In the genomic region with DNA sequence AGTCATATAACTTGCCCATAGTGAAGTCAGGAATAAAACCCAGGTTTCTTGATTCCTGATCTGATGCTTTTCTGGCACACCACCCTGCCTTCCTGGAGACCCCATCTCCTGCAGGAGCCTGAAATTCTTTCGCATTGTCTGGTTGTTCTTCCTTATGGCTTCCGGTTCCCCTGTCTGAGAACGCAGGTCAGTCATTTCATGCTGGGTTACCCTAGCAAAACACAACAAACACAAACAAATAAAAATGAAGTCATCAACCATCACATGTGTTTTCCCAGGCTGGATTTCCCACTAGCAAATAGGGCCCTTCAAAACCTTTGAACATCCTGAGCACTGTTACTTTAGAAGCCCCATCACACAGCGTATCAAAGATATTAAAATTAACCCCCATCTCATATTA, we compare ENCODE assay signal across 18 cellular contexts.
A peak's percentile ranks its signal among the peaks of the same experiment; 100 is the strongest.
DNase-seq lines count a peak whose midpoint lies in the region; ATAC-seq, FAIRE-seq and TF ChIP-seq lines count a peak whose summit lies in the region.
"Had no signal": no experiment of that assay in that cellular context is flagged by ENCODE, and none has a peak within 500 bp of the region (broad histone marks: within the 10 kb centered on the region; RNA-seq: fewer than 3 reads in every experiment).

No MANE protein-coding gene starts in this region.

- TF ChIP-seq CTCF in HEK293 (tag by site-specific recombination; IDR thresholded peaks at IDR 0.05): no peak
- no peak for TF ChIP-seq CTCF in astrocyte of the spinal cord (IDR thresholded peaks at IDR 0.05; ENCODE audit: low read depth, low read length)
- no peak for TF ChIP-seq CTCF in H1 (IDR thresholded peaks at IDR 0.05; ENCODE audit: control extremely low read depth in 1 of 3, insufficient read depth in 1 of 3, low read depth in 1 of 3, low read length in 3 of 3)
- TF ChIP-seq CTCF in neural progenitor cell (IDR thresholded peaks at IDR 0.05): no peak
- TF ChIP-seq CTCF in PC-3 (conservative IDR thresholded peaks at IDR 0.05; ENCODE audit: low read depth, low read length): no peak
- no peak for TF ChIP-seq CTCF in H9 (conservative IDR thresholded peaks at IDR 0.05)

- H3K9ac ChIP-seq in H1 (replicated peaks in 1 of 4; ENCODE audit: extremely low read depth in 1 of 4, low read depth in 3 of 4, low read length in 3 of 4): no peak overlapping the region
- H3K9ac ChIP-seq in neural progenitor cell: no peak overlapping the region
- H3K9ac ChIP-seq in PC-3 (ENCODE audit: low read length): no peak overlapping the region
- H3K9ac ChIP-seq in H9 (ENCODE audit: extremely low read depth, insufficient read length, low read length): no peak overlapping the region
- H3K9ac ChIP-seq: BLaER1, KMS-11 had no signal

- H4K8ac ChIP-seq in H1 (ENCODE audit: extremely low read depth, insufficient read depth, low read length): no peak overlapping the region
- no peak overlapping the region for H4K8ac ChIP-seq in H9 (replicated peaks; ENCODE audit: insufficient read length, low read depth, low read length)

- H4K5ac ChIP-seq in H1 (ENCODE audit: insufficient read length, low read depth, low read length): no peak overlapping the region
- H4K5ac ChIP-seq in H9 (ENCODE audit: insufficient read length, low read depth, low read length): no peak overlapping the region

- H2BK20ac ChIP-seq in H1 (ENCODE audit: low read length): 0 out of 2 replicates have a peak overlapping the region, but pooled peaks have one; percentile 29
- no peak overlapping the region for H2BK20ac ChIP-seq in H9 (ENCODE audit: low read depth, low read length, poor library complexity, severe bottlenecking)

- H2BK5ac ChIP-seq in H1 (ENCODE audit: low read depth, low read length) (no peak overlapping the region), H9 (ENCODE audit: insufficient read length, low read length) (no peak overlapping the region)

- H3K27me3 ChIP-seq in H1 (replicated peaks in 1 of 4; ENCODE audit: control insufficient read depth in 3 of 4, extremely low read depth in 1 of 4, insufficient read depth in 3 of 4, low read length in 3 of 4): no peaks in the 10 kb centered on the region; a peak in 2 of 7 replicates
- H3K27me3 ChIP-seq in neural progenitor cell: no peaks in the 10 kb centered on the region
- peaks cover 88% of the 10 kb centered on the region for H3K27me3 ChIP-seq in PC-3 (ENCODE audit: low read length)
- no peaks in the 10 kb centered on the region for H3K27me3 ChIP-seq in H9 (ENCODE audit: insufficient read depth, low read length)
- H3K27me3 ChIP-seq: BLaER1 had no signal

- TF ChIP-seq EP300 in H1 (IDR thresholded peaks at IDR 0.05; ENCODE audit: borderline replicate concordance in 1 of 2, low read depth in 2 of 2, low read length in 2 of 2): no peak

- H3K23ac ChIP-seq in H1 (ENCODE audit: insufficient read length): no peak overlapping the region
- H3K23ac ChIP-seq in H9 (ENCODE audit: insufficient read length, low read depth, low read length): no peak overlapping the region

- H3K9me3 ChIP-seq in HEK293 (ENCODE audit: control insufficient read depth, insufficient read depth, low read depth, low read length) (no peaks in the 10 kb centered on the region), H1 (ENCODE audit: insufficient read depth in 2 of 2, low read depth in 1 of 2, low read length in 1 of 2) (no peaks in the 10 kb centered on the region), neural progenitor cell (ENCODE audit: low read depth) (no peaks in the 10 kb centered on the region), PC-3 (ENCODE audit: low read length) (no peaks in the 10 kb centered on the region), H9 (ENCODE audit: control insufficient read depth, low read depth, low read length) (no peaks in the 10 kb centered on the region)
- H3K9me3 ChIP-seq: BLaER1, HAP-1 had no signal

- WGBS in H1 (ENCODE audit: extremely low coverage in 1 of 2, insufficient coverage in 1 of 2, insufficient read length in 1 of 2, insufficient replicate concordance in 2 of 2, low coverage in 1 of 2, low lambda C conversion rate in 2 of 2, missing lambda C conversion rate in 1 of 2), 2 experiments: 94% methylated on average over 4 of the region's 4 CpGs; no CpG with 5 or more reads in 1 of the 2 experiments
- WGBS in H9 (ENCODE audit: extremely low coverage, insufficient read length, low lambda C conversion rate): no CpG with 5 or more reads among the region's 4 CpGs

- H2AK5ac ChIP-seq in H1 (ENCODE audit: low read depth, low read length): no peak overlapping the region
- no peak overlapping the region for H2AK5ac ChIP-seq in H9 (ENCODE audit: insufficient read length, low read length)

- H3K79me2 ChIP-seq in H1 (ENCODE audit: control insufficient read depth in 1 of 2, insufficient read depth in 2 of 2, low read length in 2 of 2): no peaks in the 10 kb centered on the region
- H3K79me2 ChIP-seq in neural progenitor cell (ENCODE audit: low read depth): no peaks in the 10 kb centered on the region
- no peaks in the 10 kb centered on the region for H3K79me2 ChIP-seq in PC-3 (ENCODE audit: low read length)
- no peaks in the 10 kb centered on the region for H3K79me2 ChIP-seq in H9 (ENCODE audit: insufficient read depth, low read length)

- no peaks in the 10 kb centered on the region for H3K36me3 ChIP-seq in HEK293 (ENCODE audit: control insufficient read depth in 2 of 2, insufficient read depth in 1 of 2, low read length in 2 of 2)
- H3K36me3 ChIP-seq in H1 (ENCODE audit: control insufficient read depth in 2 of 4, insufficient read depth in 4 of 4, low read length in 3 of 4): no peaks in the 10 kb centered on the region
- H3K36me3 ChIP-seq in neural progenitor cell: no peaks in the 10 kb centered on the region
- H3K36me3 ChIP-seq in PC-3 (ENCODE audit: low read depth, low read length): no peaks in the 10 kb centered on the region
- H3K36me3 ChIP-seq: BLaER1, HAP-1 had no signal

- H3K4me3 Mint-ChIP-seq in neural progenitor cell: no peak overlapping the region
- no peak overlapping the region for H3K4me3 Mint-ChIP-seq in H9

- no peak for ATAC-seq in PC-3
- ATAC-seq: HepG2 had no signal

- no peak overlapping the region for H3T11ph ChIP-seq in H9 (ENCODE audit: low read length)

- H3K79me1 ChIP-seq in H1 (ENCODE audit: low read depth, low read length) (no peaks in the 10 kb centered on the region), H9 (ENCODE audit: insufficient read depth, low read depth, low read length, poor library complexity, severe bottlenecking) (no peaks in the 10 kb centered on the region)

- DNase-seq in astrocyte of the spinal cord (ENCODE audit: low read depth, low spot score): peak; percentile 33
- DNase-seq in H1 (ENCODE audit: low read depth in 1 of 2, low spot score in 2 of 2): no peak
- DNase-seq in neural progenitor cell (ENCODE audit: low spot score): no peak
- DNase-seq in GF-D8 (lab: John Stamatoyannopoulos, UW): no peak
- no peak for DNase-seq in PC-3
- no peak for DNase-seq in H9
- no peak for DNase-seq in NCI-H748 (lab: John Stamatoyannopoulos, UW; ENCODE audit: unreplicated experiment)
- DNase-seq: AML-193, Calu3, DMS 273 treated with DMSO at 0.1 percent for 48 hours, DND-41, GDM1 had no signal

- H3K18ac ChIP-seq in H1 (ENCODE audit: extremely low read depth, low read length) (no peak overlapping the region), H9 (ENCODE audit: insufficient read length, low read depth, low read length) (no peak overlapping the region)

- no peaks in the 10 kb centered on the region for H4K20me1 ChIP-seq in H1 (replicated peaks in 1 of 2; ENCODE audit: control insufficient read depth in 1 of 2, insufficient read depth in 2 of 2, low read length in 2 of 2)
- H4K20me1 ChIP-seq in neural progenitor cell (ENCODE audit: low read depth): no peaks in the 10 kb centered on the region
- no peaks in the 10 kb centered on the region for H4K20me1 ChIP-seq in PC-3 (ENCODE audit: low read length)
- no peaks in the 10 kb centered on the region for H4K20me1 ChIP-seq in H9 (ENCODE audit: control insufficient read depth, insufficient read depth, insufficient read length)
- H4K20me1 ChIP-seq: BLaER1 had no signal

- FAIRE-seq in H1 (lab: Jason Lieb, UNC): no peak
- FAIRE-seq: HepG2, HTR-8/SVneo had no signal

- no peak for TF ChIP-seq POLR2A in H1 (IDR thresholded peaks at IDR 0.05; ENCODE audit: control extremely low read depth in 1 of 2, low read depth in 2 of 2, low read length in 2 of 2)

- intact Hi-C loops in PC-3 (cut with micrococcal nuclease): no loop called here

- CTCF ChIA-PET in HEK293 (lab: Yijun Ruan, JAX): no interaction called here
- CTCF ChIA-PET in H1 (lab: Charles Lee; ENCODE audit: partially characterized antibody): interaction anchor here (0.5 kb wide), 1 partner anchor 298 kb away, joined by 3 read pairs; no protein-coding TSS in a partner anchor
- CTCF ChIA-PET in PC-3 (lab: Charles Lee): no interaction called here

- H2BK12ac ChIP-seq in H1 (ENCODE audit: low read depth, low read length) (no peak overlapping the region), H9 (ENCODE audit: insufficient read length, low read depth, low read length) (no peak overlapping the region)

- in situ Hi-C loops in astrocyte of the spinal cord (cut with HindIII; ENCODE audit: low sequenced_read_pairs): no loop called here

- no peaks in the 10 kb centered on the region for H3F3A ChIP-seq in neural progenitor cell (ENCODE audit: low read depth)
- H3F3A ChIP-seq in PC-3 (ENCODE audit: low read length, unreplicated experiment): no peaks in the 10 kb centered on the region

- POLR2A ChIA-PET in HEK293 (lab: Yijun Ruan, JAX): no interaction called here
- POLR2A ChIA-PET in H1 (lab: Charles Lee; ENCODE audit: partially characterized antibody): no interaction called here
- POLR2A ChIA-PET in PC-3 (lab: Charles Lee; ENCODE audit: unreplicated experiment): no interaction called here

- no peaks in the 10 kb centered on the region for H3K9me2 ChIP-seq in PC-3 (replicated peaks; ENCODE audit: low read length)

- H3K27ac ChIP-seq in HEK293 (ENCODE audit: extremely low read depth, low read depth, low read length): no peak overlapping the region
- H3K27ac ChIP-seq in H1 (ENCODE audit: low read depth, low read length): no peak overlapping the region
- H3K27ac ChIP-seq in neural progenitor cell: no peak overlapping the region
- no peak overlapping the region for H3K27ac ChIP-seq in PC-3 (ENCODE audit: low read length)
- H3K27ac ChIP-seq in H9 (ENCODE audit: insufficient read length, low read depth, low read length): no peak overlapping the region
- H3K27ac ChIP-seq: BLaER1, KMS-11 had no signal

- H3K4me3 ChIP-seq in HEK293 (ENCODE audit: low read depth, low read length) (no peak overlapping the region), astrocyte of the spinal cord (ENCODE audit: low read depth, low read length) (no peak overlapping the region), H1 (ENCODE audit: extremely low read depth in 1 of 4, insufficient read depth in 2 of 4, low read depth in 3 of 4, low read length in 4 of 4) (no peak overlapping the region), neural progenitor cell (no peak overlapping the region), PC-3 (ENCODE audit: low read length) (no peak overlapping the region)
- H3K4me3 ChIP-seq: BLaER1, HAP-1 had no signal

- H3K4me2 ChIP-seq in H1 (ENCODE audit: insufficient read depth in 1 of 2, low read depth in 2 of 2, low read length in 2 of 2) (no peak overlapping the region), neural progenitor cell (no peak overlapping the region), PC-3 (ENCODE audit: low read length) (no peak overlapping the region), H9 (ENCODE audit: insufficient read depth, insufficient read length, low read length) (no peak overlapping the region)
- H3K4me2 ChIP-seq: BLaER1, KMS-11 had no signal

- H3K4me1 ChIP-seq in HEK293 (ENCODE audit: control insufficient read depth, insufficient read depth, low read length) (no peaks in the 10 kb centered on the region), H1 (replicated peaks in 1 of 4; ENCODE audit: control insufficient read depth in 3 of 4, insufficient read depth in 4 of 4, low read length in 3 of 4) (peaks cover 2 to 9% (median 4%) of the 10 kb centered on the region in 4 experiments; a peak in 4 of 7 replicates), neural progenitor cell (peaks cover 1% of the 10 kb centered on the region), PC-3 (ENCODE audit: insufficient read depth, low read length) (no peaks in the 10 kb centered on the region), H9 (ENCODE audit: insufficient read depth, low read length) (peaks cover 8% of the 10 kb centered on the region)
- H3K4me1 ChIP-seq: BLaER1, HAP-1 had no signal

- TF ChIP-seq RAD21 in H1 (IDR thresholded peaks at IDR 0.05 in 1 of 2, conservative IDR thresholded peaks at IDR 0.05 in 1 of 2; ENCODE audit: low read depth in 2 of 2, low read length in 2 of 2): no peak

- H3K23me2 ChIP-seq in H1 (ENCODE audit: low read depth, low read length): no peaks in the 10 kb centered on the region
- H3K23me2 ChIP-seq in H9 (ENCODE audit: insufficient read length, low read depth, low read length, poor library complexity, severe bottlenecking): no peaks in the 10 kb centered on the region

- H3K56ac ChIP-seq in H1 (replicated peaks; ENCODE audit: insufficient read length, low read depth, low read length) (no peak overlapping the region), H9 (ENCODE audit: insufficient read length, low read depth, low read length) (no peak overlapping the region)

- H3K27ac Mint-ChIP-seq in neural progenitor cell (peak overlapping the region; percentile 19), H9 (no peak overlapping the region; a peak in 1 of 7 replicates)

- no TSS peak for BruUV-seq in PC-3 (replicated peaks; lab: Mats Ljungman, UMichigan)

- H2BK120ac ChIP-seq in H1 (replicated peaks; ENCODE audit: low read depth, low read length) (no peak overlapping the region), H9 (ENCODE audit: low read depth, low read length, poor library complexity, severe bottlenecking) (no peak overlapping the region)

- H3K27me3 Mint-ChIP-seq in neural progenitor cell (ENCODE audit: insufficient read depth, low read depth): peaks cover 6% of the 10 kb centered on the region
- peaks cover 6% of the 10 kb centered on the region for H3K27me3 Mint-ChIP-seq in H9 (ENCODE audit: low read depth)

- H3K4ac ChIP-seq in H1 (replicated peaks; ENCODE audit: insufficient read length, low read depth, low read length): no peak overlapping the region
- H3K4ac ChIP-seq in H9 (ENCODE audit: low read depth, low read length): no peak overlapping the region

- no peak overlapping the region for H3K14ac ChIP-seq in H1 (ENCODE audit: insufficient read length)
- no peak overlapping the region for H3K14ac ChIP-seq in H9 (ENCODE audit: insufficient read depth, low read length)

- H3K9me3 Mint-ChIP-seq in neural progenitor cell (peaks cover 2% of the 10 kb centered on the region), H9 (no peaks in the 10 kb centered on the region; a peak in 1 of 5 replicates)

- no peak overlapping the region for H4K91ac ChIP-seq in H1 (replicated peaks; ENCODE audit: insufficient read length, low read length)
- no peak overlapping the region for H4K91ac ChIP-seq in H9 (ENCODE audit: insufficient read length, low read depth, low read length)

- no peaks in the 10 kb centered on the region for H3K36me3 Mint-ChIP-seq in neural progenitor cell
- no peaks in the 10 kb centered on the region; a peak in 1 of 7 replicates for H3K36me3 Mint-ChIP-seq in H9 (ENCODE audit: insufficient read depth in 1 of 3, low read depth in 3 of 3)

- H3K4me1 Mint-ChIP-seq in neural progenitor cell (peaks cover 7% of the 10 kb centered on the region), H9 (peaks cover 16 to 18% of the 10 kb centered on the region in 2 experiments)

- H2AFZ ChIP-seq in H1 (ENCODE audit: low read length) (no peak overlapping the region), neural progenitor cell (replicated peaks) (no peak overlapping the region), PC-3 (ENCODE audit: low read length) (no peak overlapping the region), H9 (ENCODE audit: low read length) (no peak overlapping the region)

- H2BK15ac ChIP-seq in H1 (ENCODE audit: low read length) (no peak overlapping the region), H9 (ENCODE audit: low read depth, low read length) (no peak overlapping the region)
